Comparison of ENCODE assay signal across 13 cellular contexts in genomic region chr21:18252686-18253085, GRCh38. TPM values are rescaled to one million over a fixed set of nuclear protein-coding genes. Genes with fewer than 3 reads are reported as not detected.
"Had no signal": no experiment of that assay in that cellular context is flagged by ENCODE, and none has a peak within 500 bp of the region (broad histone marks: within the 10 kb centered on the region; RNA-seq: fewer than 3 reads in every experiment).

No MANE protein-coding gene starts in this region.

- H3K4me1 Mint-ChIP-seq: memory B cell; nephron progenitor cell; stimulated activated naive B cell treated with anti-CD40 and anti-IgM and Interleukin-4, amounts not matched to agents 10 μg/mL and 1 μg/mL and 100 μg/mL, for 72 hours had no signal

- H3K27ac Mint-ChIP-seq: activated T-helper 1 cell treated with anti-CD3 and anti-CD28 coated beads, Interleukin-12 subunit alpha, Interleukin-12 subunit beta, Interleukin-2, Interleukin-4 antibody, amounts not matched to agents 30 ng/mL and 10 ng/mL and 1 ng/mL, durations not matched to agents 14 hours and 24 hours and 36 hours; memory B cell; nephron progenitor cell; progenitor cell of endocrine pancreas; stimulated activated naive B cell treated with anti-CD40 and anti-IgM and Interleukin-4, amounts not matched to agents 10 μg/mL and 1 μg/mL and 100 μg/mL, for 72 hours had no signal

- H3K9me3 Mint-ChIP-seq: activated T-helper 1 cell treated with anti-CD3 and anti-CD28 coated beads, Interleukin-12 subunit alpha, Interleukin-12 subunit beta, Interleukin-2, Interleukin-4 antibody, amounts not matched to agents 30 ng/mL and 10 ng/mL and 1 ng/mL, durations not matched to agents 14 hours and 24 hours and 36 hours; memory B cell; nephron progenitor cell; stimulated activated naive B cell treated with anti-CD40 and anti-IgM and Interleukin-4, amounts not matched to agents 10 μg/mL and 1 μg/mL and 100 μg/mL, for 72 hours had no signal

- DNase-seq: activated CD4-positive, alpha-beta T cell treated with anti-CD3 and anti-CD28 coated beads, Interleukin-2, amount 50 U/mL, for 1 hour; activated CD4-positive, CD25-positive, alpha-beta regulatory T cell; activated CD8-positive, alpha-beta memory T cell treated with anti-CD3 and anti-CD28 coated beads for 24 hours; nephron progenitor cell; sigmoid colon; stimulated activated naive B cell treated with anti-CD40 and anti-IgM and Interleukin-4, amounts not matched to agents 10 μg/mL and 1 μg/mL and 100 μg/mL, for 72 hours; SW 1271 had no signal

- H3K4me3 Mint-ChIP-seq: activated T-helper 1 cell treated with anti-CD3 and anti-CD28 coated beads, Interleukin-12 subunit alpha, Interleukin-12 subunit beta, Interleukin-2, Interleukin-4 antibody, amounts not matched to agents 30 ng/mL and 10 ng/mL and 1 ng/mL, durations not matched to agents 14 hours and 24 hours and 36 hours; memory B cell; nephron progenitor cell; stimulated activated naive B cell treated with anti-CD40 and anti-IgM and Interleukin-4, amounts not matched to agents 10 μg/mL and 1 μg/mL and 100 μg/mL, for 72 hours had no signal

- H3K36me3 Mint-ChIP-seq: memory B cell; stimulated activated naive B cell treated with anti-CD40 and anti-IgM and Interleukin-4, amounts not matched to agents 10 μg/mL and 1 μg/mL and 100 μg/mL, for 72 hours had no signal

- H3K27me3 Mint-ChIP-seq: memory B cell; stimulated activated naive B cell treated with anti-CD40 and anti-IgM and Interleukin-4, amounts not matched to agents 10 μg/mL and 1 μg/mL and 100 μg/mL, for 72 hours had no signal

- ATAC-seq: heart left ventricle; left lobe of liver; stimulated activated naive B cell treated with anti-CD40 and anti-IgM and Interleukin-4, amounts not matched to agents 10 μg/mL and 1 μg/mL and 100 μg/mL, for 72 hours had no signal

RNA-seq across cellular contexts. Expression of gene CHODL, which starts 8.1 kb away (rescaled TPM):
- total RNA-seq: activated T-helper 1 cell treated with anti-CD3 and anti-CD28 coated beads, Interleukin-12 subunit alpha, Interleukin-12 subunit beta, Interleukin-2, Interleukin-4 antibody, amounts not matched to agents 30 ng/mL and 10 ng/mL and 1 ng/mL, durations not matched to agents 14 hours and 24 hours and 36 hours; left lobe of liver; T-helper 2 cell treated with Interferon-gamma antibody and Interleukin-4, amounts not matched to agents 100 ng/mL and 5 ng/mL, for 36 hours had no signal
